ENCODE assay signal across 18 cellular contexts in genomic region chr18:77110936-77111335, GRCh38. TPM values are rescaled to one million over a fixed set of nuclear protein-coding genes. Genes with fewer than 3 reads are reported as not detected.
DNase-seq lines count a peak whose midpoint lies in the region; ATAC-seq, FAIRE-seq and TF ChIP-seq lines count a peak whose summit lies in the region.
"Had no signal": no experiment of that assay in that cellular context is flagged by ENCODE, and none has a peak within 500 bp of the region (broad histone marks: within the 10 kb centered on the region; RNA-seq: fewer than 3 reads in every experiment).

No MANE protein-coding gene starts in this region.

- peak overlapping the region; percentile 87 to 94 for H3K27ac Mint-ChIP-seq in natural killer cell

- H3K4me3 Mint-ChIP-seq in natural killer cell = peak overlapping the region; percentile 70

- H3K4me2 ChIP-seq in GM12878 (ENCODE audit: control insufficient read depth, insufficient read depth) = no peak overlapping the region

- no TSS peak for BruUV-seq in GM12878 (replicated peaks; lab: Mats Ljungman, UMichigan)

- H4K20me1 ChIP-seq in GM12878 (ENCODE audit: control insufficient read depth, insufficient read depth) = peaks cover 2% of the 10 kb centered on the region; the same call in 1 of the 2 replicates

- H3K36me3 ChIP-seq in left ventricle myocardium inferior (no peaks in the 10 kb centered on the region), GM12878 (ENCODE audit: control insufficient read depth in 2 of 2, insufficient read depth in 2 of 2, low read length in 1 of 2) (peaks cover 0 to 9% of the 10 kb centered on the region in 2 experiments; a peak in 3 of 4 replicates)
- H3K36me3 ChIP-seq: ovary had no signal

- no peaks in the 10 kb centered on the region for H3K9me3 Mint-ChIP-seq in natural killer cell

- in situ Hi-C loops in GM12878 (cut with MboI) = loop anchor here (25.0 kb wide), 1 partner anchor 1899 kb away; the partner anchor contains the start of genes PTGR3 and TSHZ1

- CTCF ChIA-PET in GM12878 (lab: Yijun Ruan, JAX) = no interaction called here

- TF ChIP-seq RAD21 in GM12878 (IDR thresholded peaks at IDR 0.05; ENCODE audit: insufficient read depth, low read depth, low read length) = no peak

- no peaks in the 10 kb centered on the region for H3K36me3 Mint-ChIP-seq in natural killer cell

- peaks cover 47% of the 10 kb centered on the region for H3K79me2 ChIP-seq in GM12878 (ENCODE audit: control insufficient read depth, insufficient read depth, low read length)

- TF ChIP-seq POLR2A in GM12878 (IDR thresholded peaks at IDR 0.05; ENCODE audit: low read depth, low read length) = 0 out of 2 replicates have a peak, but pooled peaks have one; percentile 17

- H3K4me3 ChIP-seq in left ventricle myocardium inferior (no peak overlapping the region), GM12878 (no peak overlapping the region), coronary artery (no peak overlapping the region)
- H3K4me3 ChIP-seq: ovary, testis had no signal

- ATAC-seq in Right ventricle myocardium inferior (no peak), GM12878 (no peak), natural killer cell (no peak), HG03460 (IDR thresholded peaks at IDR 0.05; ENCODE audit: unreplicated experiment) (no peak)

- FAIRE-seq in GM12878 (lab: Jason Lieb, UNC) = no peak
- FAIRE-seq: kidney had no signal

- TF ChIP-seq CTCF in left ventricle myocardium inferior (IDR thresholded peaks at IDR 0.05; ENCODE audit: borderline replicate concordance) (no peak), GM12878 (IDR thresholded peaks at IDR 0.05 in 2 of 3, conservative IDR thresholded peaks at IDR 0.05 in 1 of 3; ENCODE audit: control insufficient read depth in 2 of 3, extremely low read depth in 1 of 3, insufficient read depth in 1 of 3, low read depth in 3 of 3, low read length in 3 of 3) (no peak), natural killer cell (IDR thresholded peaks at IDR 0.05) (no peak), coronary artery (IDR thresholded peaks at IDR 0.05) (no peak)

- peaks cover 95 to 99% of the 10 kb centered on the region in 2 donors for H3K4me1 Mint-ChIP-seq in natural killer cell

- SMC1A ChIA-PET in GM12878 (lab: Charles Lee; ENCODE audit: uncharacterized antibody, unreplicated experiment) = interaction anchor here (1.6 kb wide), 1 partner anchor 11 kb away, joined by 3 read pairs; no protein-coding TSS in a partner anchor

- RAD21 ChIA-PET in GM12878 (lab: Charles Lee; ENCODE audit: unreplicated experiment) = no interaction called here

- no peaks in the 10 kb centered on the region for H3K27me3 ChIP-seq in left ventricle myocardium inferior (ENCODE audit: low read depth)
- H3K27me3 ChIP-seq in GM12878 (replicated peaks in 1 of 2; ENCODE audit: control insufficient read depth in 2 of 2, insufficient read depth in 2 of 2, low read length in 1 of 2) = no peaks in the 10 kb centered on the region
- H3K27me3 ChIP-seq: ovary, testis had no signal

- H3K9me3 ChIP-seq in left ventricle myocardium inferior (replicated peaks) (no peaks in the 10 kb centered on the region), GM12878 (replicated peaks; ENCODE audit: control insufficient read depth, insufficient read depth, low read length) (no peaks in the 10 kb centered on the region; the same call in 1 of the 3 replicates)
- H3K9me3 ChIP-seq: ovary, testis had no signal

- H3K9ac ChIP-seq in GM12878 (ENCODE audit: control insufficient read depth, insufficient read depth, low read length) = no peak overlapping the region

- no peaks in the 10 kb centered on the region for H3K27me3 Mint-ChIP-seq in natural killer cell (ENCODE audit: low read depth in 2 of 2)

- intact Hi-C loops in left ventricle myocardium inferior (cut with micrococcal nuclease) (no loop called here), Right ventricle myocardium inferior (cut with DNase I) (no loop called here), GM12878 (cut with micrococcal nuclease; ENCODE audit: unreplicated experiment) (no loop called here), natural killer cell (cut with micrococcal nuclease) (no loop called here)

- WGBS in GM12878 (ENCODE audit: insufficient coverage, insufficient replicate concordance, low lambda C conversion rate, missing lambda C conversion rate) = 98% methylated on average over 14 of the region's 14 CpGs

- H2AFZ ChIP-seq in GM12878 (ENCODE audit: control insufficient read depth, low read depth, low read length) = no peak overlapping the region

- DNase-seq in left ventricle myocardium inferior (no peak), Right ventricle myocardium inferior (ENCODE audit: missing footprints) (no peak), GM12878 (ENCODE audit: low read depth, low spot score) (no peak), natural killer cell (no peak), ureter (ENCODE audit: low spot score) (peak; percentile 36), AG08396 (ENCODE audit: low spot score) (no peak), coronary artery (ENCODE audit: low spot score) (no peak)
- DNase-seq: activated CD4-positive, alpha-beta T cell treated with anti-CD3 and anti-CD28 coated beads, Interleukin-2, amount 50 U/mL, for 4 hours; amygdala; caudate nucleus; DMS 273 treated with DMSO at 0.1 percent for 48 hours; effector CD8-positive, alpha-beta T cell; NCI-H2029; ovary; stimulated activated CD4-positive, alpha-beta T cell treated with anti-CD3 and anti-CD28 coated beads, Interleukin-4, amount 100 ng/mL, for 24 hours; testis had no signal

- peaks cover 83% of the 10 kb centered on the region for H3K4me1 ChIP-seq in left ventricle myocardium inferior
- peaks cover 34% of the 10 kb centered on the region for H3K4me1 ChIP-seq in GM12878 (ENCODE audit: control insufficient read depth, insufficient read depth, low read length)

- POLR2A ChIA-PET in GM12878 (lab: Charles Lee) = interaction anchor here (0.5 to 1.7 kb wide), 3 partner anchors 8 to 17 kb away, joined by 3 read pairs; no protein-coding TSS in a partner anchor

- H3K27ac ChIP-seq in left ventricle myocardium inferior (replicated peaks) (peak overlapping the region; percentile 97), GM12878 (ENCODE audit: control insufficient read depth, insufficient read depth) (no peak overlapping the region), coronary artery (peak overlapping the region in 1 of 2 donors; percentile 65)
- H3K27ac ChIP-seq: ovary, testis had no signal

- no peak for TF ChIP-seq EP300 in GM12878 (IDR thresholded peaks at IDR 0.05; ENCODE audit: borderline replicate concordance in 1 of 2, control insufficient read depth in 1 of 2, low read depth in 2 of 2, low read length in 2 of 2)

TF ChIP-seq in GM12878, 131 proteins besides CTCF, POLR2A, EP300 and RAD21:
- TF ChIP-seq HDAC2 (IDR thresholded peaks at IDR 0.05) (no peak), EZH2 (IDR thresholded peaks at IDR 0.05; ENCODE audit: borderline replicate concordance, control insufficient read depth, low read depth, low read length) (no peak), ATF2 (IDR thresholded peaks at IDR 0.05; ENCODE audit: low read length) (no peak), MEF2B (IDR thresholded peaks at IDR 0.05; ENCODE audit: partially characterized antibody, poor library complexity, severe bottlenecking) (no peak), ZSCAN29 (IDR thresholded peaks at IDR 0.05) (no peak), ETV6 (conservative IDR thresholded peaks at IDR 0.05 in 1 of 2, IDR thresholded peaks at IDR 0.05 in 1 of 2; ENCODE audit: borderline replicate concordance in 1 of 2, low read depth in 1 of 2) (no peak), HDGF (IDR thresholded peaks at IDR 0.05) (no peak), MYC (IDR thresholded peaks at IDR 0.05; ENCODE audit: insufficient read depth, insufficient read length, insufficient replicate concordance, low read length, severe bottlenecking) (no peak), RCOR1 (conservative IDR thresholded peaks at IDR 0.05; ENCODE audit: low read depth, low read length) (no peak), USF2 (IDR thresholded peaks at IDR 0.05; ENCODE audit: borderline replicate concordance, low read depth, low read length) (no peak)

RNA-seq across cellular contexts. Expression of gene MBP, which starts 21.6 kb away (rescaled TPM):
- total RNA-seq in left ventricle myocardium inferior (35.0 TPM), Right ventricle myocardium inferior (34.9 TPM), GM12878 (2014; rRNA removed) (41.1 and 43.2 TPM in 2 replicates), GM12878 (2014; rRNA removed; fragmentation: Illumina TruSeq; extraction: Trizol) (33.5 and 34.6 TPM in 2 replicates), GM12878 (2021) (52.5 and 55.8 TPM in 2 replicates), natural killer cell (100 to 1,000 TPM; 183 to 344 (median 325) TPM), ureter (78.7 TPM)
- 143 and 147 TPM in 2 replicates for total RNA-seq in GM12878 (2013; cell fraction: nucleolus; rRNA removed)
- 19.6 TPM for polyA plus RNA-seq in GM12878 (2011; ENCODE audit: low read depth)
- polyA plus RNA-seq in GM12878 (2011; rRNA removed) (67.8 and 75.9 TPM in 2 replicates), GM12878 (2014; fragmentation: Illumina TruSeq; extraction: Trizol) (38.6 and 41.9 TPM in 2 replicates), GM12878 (2014; fragmentation: Nextera tagmentation; extraction: Ambion mirVana) (10 to 100 TPM; 12.2 to 13.3 TPM), GM12878 (2014; rRNA removed) (34.0 and 35.0 TPM in 2 replicates), GM12878 (2016; fragmentation: Nextera tagmentation; extraction: Ambion mirVana) (10 to 100 TPM; 42.2 to 42.4 TPM)
- polyA plus RNA-seq in GM12878 (2011; cell fraction: cytosol; rRNA removed) = 43.5 and 56.5 TPM in 2 replicates
- polyA plus RNA-seq in GM12878 (2011; cell fraction: nucleus; rRNA removed) = 42.3 and 48.6 TPM in 2 replicates
- 22.9 and 32.1 TPM in 2 replicates for polyA plus RNA-seq in GM12878 (2012)
- 65.0 and 79.1 TPM in 2 replicates for polyA minus RNA-seq in GM12878 (2011; rRNA and poly(A)+ RNA removed)
- 29.4 and 33.1 TPM in 2 replicates for polyA minus RNA-seq in GM12878 (2011; cell fraction: cytosol; rRNA and poly(A)+ RNA removed)
- 36.0 and 54.1 TPM in 2 replicates for polyA minus RNA-seq in GM12878 (2011; cell fraction: nucleus; rRNA and poly(A)+ RNA removed)
